9 cellular contexts compared by ENCODE assay signal in genomic region chr18:74139888-74140287, GRCh38. TPM values are rescaled to one million over a fixed set of nuclear protein-coding genes. Genes with fewer than 3 reads are reported as not detected.
DNase-seq lines count a peak whose midpoint lies in the region; ATAC-seq, FAIRE-seq and TF ChIP-seq lines count a peak whose summit lies in the region.
"Had no signal": no experiment of that assay in that cellular context is flagged by ENCODE, and none has a peak within 500 bp of the region (broad histone marks: within the 10 kb centered on the region; RNA-seq: fewer than 3 reads in every experiment).

No MANE protein-coding gene starts in this region.

- H3K27ac Mint-ChIP-seq in activated CD8-positive, alpha-beta T cell treated with anti-CD3 and anti-CD28 coated beads for 36 hours: peak overlapping the region; percentile 94

- H3K4me1 Mint-ChIP-seq in activated CD8-positive, alpha-beta T cell treated with anti-CD3 and anti-CD28 coated beads for 36 hours (ENCODE audit: low read depth): peaks cover 41% of the 10 kb centered on the region

- peak; percentile 47 for DNase-seq in GM03348 (ENCODE audit: low spot score)
- peak; percentile 76 for DNase-seq in activated CD8-positive, alpha-beta T cell treated with anti-CD3 and anti-CD28 coated beads for 36 hours
- peak; percentile 67 for DNase-seq in iris pigment epithelial cell (ENCODE audit: low read depth)
- no peak for DNase-seq in midbrain (lab: John Stamatoyannopoulos, UW)
- no peak for DNase-seq in heart left ventricle
- no peak for DNase-seq in HTR-8/SVneo (ENCODE audit: insufficient read length, low spot score)
- no peak for DNase-seq in C1 segment of cervical spinal cord (lab: John Stamatoyannopoulos, UW)

- no peak for FAIRE-seq in HTR-8/SVneo (lab: Jason Lieb, UNC)

- 51 to 61% (median 52%) methylated on average over 3 of the region's 3 CpGs for WGBS in heart left ventricle, 4 donors

- H3K4me1 ChIP-seq in heart left ventricle: no peaks in the 10 kb centered on the region

- H3K36me3 Mint-ChIP-seq in activated CD8-positive, alpha-beta T cell treated with anti-CD3 and anti-CD28 coated beads for 36 hours (ENCODE audit: low read depth): no peaks in the 10 kb centered on the region

- TF ChIP-seq POLR2A in heart left ventricle (IDR thresholded peaks at IDR 0.05): no peak

- peak; percentile 71 for ATAC-seq in HG02852 (IDR thresholded peaks at IDR 0.05; ENCODE audit: unreplicated experiment)
- peak; percentile 93 for ATAC-seq in activated CD8-positive, alpha-beta T cell treated with anti-CD3 and anti-CD28 coated beads for 36 hours
- no peak for ATAC-seq in heart left ventricle

- TF ChIP-seq CTCF in activated CD8-positive, alpha-beta T cell treated with anti-CD3 and anti-CD28 coated beads for 36 hours (IDR thresholded peaks at IDR 0.05): no peak
- no peak for TF ChIP-seq CTCF in heart left ventricle (IDR thresholded peaks at IDR 0.05)

- CTCF ChIA-PET in activated CD8-positive, alpha-beta T cell treated with anti-CD3 and anti-CD28 coated beads for 36 hours (lab: Charles Lee): interaction anchor here (0.9 to 5.0 kb wide), 7 partner anchors 9 to 100 kb away, joined by 3 to 30 read pairs (median 5); no protein-coding TSS in a partner anchor

- no peak overlapping the region for H3K4me3 ChIP-seq in heart left ventricle
- H3K4me3 ChIP-seq: SK-N-MC had no signal

- no peaks in the 10 kb centered on the region for H3K36me3 ChIP-seq in heart left ventricle

- H3K4me3 Mint-ChIP-seq in activated CD8-positive, alpha-beta T cell treated with anti-CD3 and anti-CD28 coated beads for 36 hours: peak overlapping the region; percentile 62

- H3K9me3 ChIP-seq in heart left ventricle: no peaks in the 10 kb centered on the region

- no peaks in the 10 kb centered on the region for H3K27me3 Mint-ChIP-seq in activated CD8-positive, alpha-beta T cell treated with anti-CD3 and anti-CD28 coated beads for 36 hours

- intact Hi-C loops in activated CD8-positive, alpha-beta T cell treated with anti-CD3 and anti-CD28 coated beads for 36 hours (cut with micrococcal nuclease): no loop called here
- intact Hi-C loops in heart left ventricle (cut with DNase I): no loop called here

- POLR2A ChIA-PET in activated CD8-positive, alpha-beta T cell treated with anti-CD3 and anti-CD28 coated beads for 36 hours (lab: Charles Lee): interaction anchor here (1.6 to 2.1 kb wide), 4 partner anchors 9 to 77 kb away, joined by 4 to 8 read pairs (median 6); partner anchors contain the start of gene TIMM21

- no peaks in the 10 kb centered on the region for H3K9me3 Mint-ChIP-seq in activated CD8-positive, alpha-beta T cell treated with anti-CD3 and anti-CD28 coated beads for 36 hours

- H3K27ac ChIP-seq in heart left ventricle: no peak overlapping the region
- H3K27ac ChIP-seq: SK-N-MC had no signal

- peaks cover 0 to 3% (median 0%) of the 10 kb centered on the region in 9 donors for H3K27me3 ChIP-seq in heart left ventricle

RNA-seq across cellular contexts. Expression of gene FBXO15, which starts 7.7 kb away (rescaled TPM):
- total RNA-seq in activated CD8-positive, alpha-beta T cell treated with anti-CD3 and anti-CD28 coated beads for 36 hours: 1 to 10 TPM; 2.1 TPM
- under 1 TPM in 6 of 9 donors, not detected in 3; 0.15 to 0.84 (median 0.47) TPM for total RNA-seq in heart left ventricle
- under 1 TPM; 0.10 to 0.38 TPM for polyA plus RNA-seq in heart left ventricle

RNA-seq across cellular contexts. Expression of gene TIMM21, which starts 8.4 kb away (rescaled TPM):
- total RNA-seq in activated CD8-positive, alpha-beta T cell treated with anti-CD3 and anti-CD28 coated beads for 36 hours: 10 to 100 TPM; 70.2 to 71.2 TPM
- 100 to 1,000 TPM in 5 of 9 donors, 10 to 100 TPM in 4; 65.0 to 139 (median 110) TPM for total RNA-seq in heart left ventricle
- polyA plus RNA-seq in heart left ventricle: 100 to 1,000 TPM in 1 of 2 donors, 10 to 100 TPM in 1; 89.7 to 114 TPM

Comparison
In these comparisons a context has a peak if more than half of its experiments do, and no peak if none do; other contexts are left out.
1. DNase-seq: peak in GM03348 (single experiment), activated CD8-positive, alpha-beta T cell treated with anti-CD3 and anti-CD28 coated beads for 36 hours (single experiment) and iris pigment epithelial cell (single experiment); none in midbrain (single experiment), heart left ventricle (0 of 5), HTR-8/SVneo (single experiment) and C1 segment of cervical spinal cord (0 of 14).
2. ATAC-seq: peak in HG02852 (single experiment) and activated CD8-positive, alpha-beta T cell treated with anti-CD3 and anti-CD28 coated beads for 36 hours (single experiment); none in heart left ventricle (0 of 4).